Comparison of ENCODE assay signal across 8 cellular contexts in genomic region chr21:36297938-36298572, GRCh38. TPM values are rescaled to one million over a fixed set of nuclear protein-coding genes. Genes with fewer than 3 reads are reported as not detected.
DNase-seq lines count a peak whose midpoint lies in the region; ATAC-seq, FAIRE-seq and TF ChIP-seq lines count a peak whose summit lies in the region.

No MANE protein-coding gene starts in this region.

- H3K4me1 ChIP-seq in rectal smooth muscle tissue (ENCODE audit: control insufficient read depth, insufficient read depth, low read length): no peaks in the 10 kb centered on the region

- DNase-seq in DMS53 treated with DMSO at 0.1 percent for 48 hours (lab: John Stamatoyannopoulos, UW; ENCODE audit: unreplicated experiment) (peak; percentile 2), erythroblast (lab: John Stamatoyannopoulos, UW) (peak; percentile 86 to 88), NCI-H446 treated with DMSO at 0.1 percent for 48 hours (lab: John Stamatoyannopoulos, UW) (no peak), frontal cortex (ENCODE audit: low spot score in 2 of 2) (no peak)
- DNase-seq in activated CD4-positive, alpha-beta T cell treated with anti-CD3 and anti-CD28 coated beads, Interleukin-2, amount 50 U/mL, for 1 hour: peak; percentile 71

- peak; percentile 98 for ATAC-seq in GM21529 (IDR thresholded peaks at IDR 0.05; ENCODE audit: unreplicated experiment)

- peak overlapping the region; percentile 24 for H3K9ac ChIP-seq in rectal smooth muscle tissue (ENCODE audit: low read length)

- TF ChIP-seq POLR2A in erythroblast (IDR thresholded peaks at IDR 0.05; ENCODE audit: low read length): peak; percentile 83

- H3K27ac ChIP-seq in KOPT-K1 (ENCODE audit: low read depth, low read length, poor library complexity, severe bottlenecking) (peak overlapping the region; percentile 54), rectal smooth muscle tissue (ENCODE audit: low read depth, low read length) (no peak overlapping the region)

- H3K36me3 ChIP-seq in KOPT-K1 (ENCODE audit: insufficient read depth, low read length): peaks cover 8% of the 10 kb centered on the region
- H3K36me3 ChIP-seq in rectal smooth muscle tissue (ENCODE audit: control insufficient read depth, insufficient read depth, low read length): peaks cover 3% of the 10 kb centered on the region

- no peak for FAIRE-seq in frontal cortex (lab: Jason Lieb, UNC)

- no peaks in the 10 kb centered on the region for H3K9me3 ChIP-seq in KOPT-K1 (ENCODE audit: insufficient read depth, low read length, poor library complexity, severe bottlenecking)

- peak overlapping the region; percentile 42 for H3K4me3 ChIP-seq in rectal smooth muscle tissue (ENCODE audit: low read length)

- H3K27me3 ChIP-seq in rectal smooth muscle tissue (ENCODE audit: control insufficient read depth, insufficient read depth, low read length): no peaks in the 10 kb centered on the region

RNA-seq across cellular contexts. Expression of gene MORC3, which starts 21.9 kb away (rescaled TPM):
- 135 TPM for total RNA-seq in frontal cortex

Comparison
In these comparisons a context has a peak if more than half of its experiments do, and no peak if none do; other contexts are left out.
1. DNase-seq: peak in DMS53 treated with DMSO at 0.1 percent for 48 hours (single experiment), activated CD4-positive, alpha-beta T cell treated with anti-CD3 and anti-CD28 coated beads, Interleukin-2, amount 50 U/mL, for 1 hour (single experiment) and erythroblast (2 of 2); none in NCI-H446 treated with DMSO at 0.1 percent for 48 hours (single experiment) and frontal cortex (0 of 2).